Comparison of ENCODE assay signal across 14 cellular contexts in genomic region chr20:4081396-4081795, GRCh38.
DNase-seq lines count a peak whose midpoint lies in the region; TF ChIP-seq lines count a peak whose summit lies in the region.
"Had no signal": no experiment of that assay in that cellular context is flagged by ENCODE, and none has a peak within 500 bp of the region (broad histone marks: within the 10 kb centered on the region; RNA-seq: fewer than 3 reads in every experiment).

No MANE protein-coding gene starts in this region.

- H3K4me1 ChIP-seq in ACC112 (ENCODE audit: control insufficient read depth, insufficient read depth, low read length, unreplicated experiment) (peaks cover 52% of the 10 kb centered on the region), OCI-LY7 (ENCODE audit: insufficient read depth, low read length, poor library complexity, severe bottlenecking) (peaks cover 12% of the 10 kb centered on the region)
- H3K4me1 ChIP-seq in CD4-positive, alpha-beta memory T cell (ENCODE audit: insufficient read depth, low read length) = peaks cover 48% of the 10 kb centered on the region
- H3K4me1 ChIP-seq: prostate gland had no signal

- H3K27me3 Mint-ChIP-seq in CD4-positive, alpha-beta memory T cell = no peaks in the 10 kb centered on the region
- H3K27me3 Mint-ChIP-seq in activated CD4-positive, alpha-beta memory T cell treated with anti-CD3 and anti-CD28 coated beads, Interleukin-2, amount 10 ng/mL, durations not matched to agents 7 days and 5 days = peaks cover 2% of the 10 kb centered on the region

- H3K4me2 ChIP-seq in OCI-LY7 (ENCODE audit: low read length) = no peak overlapping the region

- H3K4me1 Mint-ChIP-seq in CD4-positive, alpha-beta memory T cell = peaks cover 29 to 55% (median 42%) of the 10 kb centered on the region in 4 donors
- peaks cover 55% of the 10 kb centered on the region for H3K4me1 Mint-ChIP-seq in activated CD4-positive, alpha-beta memory T cell treated with anti-CD3 and anti-CD28 coated beads, Interleukin-2, amount 10 ng/mL, durations not matched to agents 7 days and 5 days

- no peaks in the 10 kb centered on the region for H3K27me3 ChIP-seq in ACC112 (ENCODE audit: insufficient read depth, low read length)
- H3K27me3 ChIP-seq in CD4-positive, alpha-beta memory T cell (ENCODE audit: insufficient read depth, low read length) = no peaks in the 10 kb centered on the region
- H3K27me3 ChIP-seq: gastroesophageal sphincter had no signal

- H3K27ac Mint-ChIP-seq in CD4-positive, alpha-beta memory T cell = peak overlapping the region in 5 of 7 donors; percentile 53 to 90 (median 83)
- peak overlapping the region; percentile 88 for H3K27ac Mint-ChIP-seq in activated CD4-positive, alpha-beta memory T cell treated with anti-CD3 and anti-CD28 coated beads, Interleukin-2, amount 10 ng/mL, durations not matched to agents 7 days and 5 days
- H3K27ac Mint-ChIP-seq: B cell had no signal

- H3K4me3 Mint-ChIP-seq in CD4-positive, alpha-beta memory T cell = peak overlapping the region in 3 of 8 donors; percentile 11 to 33 (median 20)
- no peak overlapping the region for H3K4me3 Mint-ChIP-seq in activated CD4-positive, alpha-beta memory T cell treated with anti-CD3 and anti-CD28 coated beads, Interleukin-2, amount 10 ng/mL, durations not matched to agents 7 days and 5 days
- H3K4me3 Mint-ChIP-seq: activated naive CD4-positive, alpha-beta T cell treated with anti-CD3 and anti-CD28 coated beads for 36 hours; B cell had no signal

- POLR2A ChIA-PET in CD4-positive, alpha-beta memory T cell (lab: Charles Lee; ENCODE audit: partially characterized antibody) = interaction anchor here (1.0 to 3.7 kb wide), 3 partner anchors 42 to 55 kb away, joined by 3 to 29 read pairs (median 6); no protein-coding TSS in a partner anchor
- POLR2A ChIA-PET in activated CD4-positive, alpha-beta memory T cell treated with anti-CD3 and anti-CD28 coated beads, Interleukin-2, amount 10 ng/mL, durations not matched to agents 7 days and 5 days (lab: Charles Lee) = interaction anchor here (1.5 to 4.6 kb wide), 3 partner anchors 11 to 261 kb away, joined by 3 to 32 read pairs (median 4); partner anchors contain the start of gene AP5S1
- POLR2A ChIA-PET in OCI-LY7 (lab: Charles Lee) = interaction anchor here (0.6 to 0.7 kb wide), 2 partner anchors 62 to 102 kb away, joined by 5 to 6 read pairs; no protein-coding TSS in a partner anchor

- DNase-seq in CD4-positive, alpha-beta memory T cell = no peak
- DNase-seq in activated CD4-positive, alpha-beta memory T cell treated with anti-CD3 and anti-CD28 coated beads, Interleukin-2, amount 10 ng/mL, durations not matched to agents 7 days and 5 days = no peak
- DNase-seq in fibroblast of pulmonary artery (ENCODE audit: low read depth) (peak; percentile 93), OCI-LY7 (ENCODE audit: low spot score) (no peak), ecto neural progenitor cell (ENCODE audit: low spot score) (no peak)
- DNase-seq in stimulated activated CD4-positive, alpha-beta T cell treated with anti-CD3 and anti-CD28 coated beads, Interleukin-12 subunit alpha, Interleukin-12 subunit beta, amount 100 ng/mL, for 4 hours = no peak
- DNase-seq: activated naive CD4-positive, alpha-beta T cell treated with anti-CD3 and anti-CD28 coated beads for 36 hours; cerebellar nuclear complex; DMS153; SIG-M5 had no signal

- H2AFZ ChIP-seq in ACC112 (ENCODE audit: low read length, unreplicated experiment) = no peak overlapping the region
- H2AFZ ChIP-seq in OCI-LY7 (ENCODE audit: low read length) = no peak overlapping the region

- no peaks in the 10 kb centered on the region for H4K20me1 ChIP-seq in OCI-LY7 (ENCODE audit: insufficient read depth, low read length)

- H3K36me3 ChIP-seq in ACC112 (ENCODE audit: insufficient read depth, low read length) (no peaks in the 10 kb centered on the region), OCI-LY7 (ENCODE audit: insufficient read depth, low read length) (no peaks in the 10 kb centered on the region)
- no peaks in the 10 kb centered on the region for H3K36me3 ChIP-seq in CD4-positive, alpha-beta memory T cell (ENCODE audit: insufficient read depth, low read length)
- H3K36me3 ChIP-seq: gastroesophageal sphincter, prostate gland had no signal

- TF ChIP-seq CTCF in fibroblast of pulmonary artery (IDR thresholded peaks at IDR 0.05; ENCODE audit: low read length, missing control alignments) (no peak), OCI-LY7 (conservative IDR thresholded peaks at IDR 0.05; ENCODE audit: low read length) (no peak)

- H3K27ac ChIP-seq in ACC112 (ENCODE audit: low read depth, low read length) (peak overlapping the region; percentile 99), OCI-LY7 (ENCODE audit: low read depth, low read length, poor library complexity, severe bottlenecking) (no peak overlapping the region)
- no peak overlapping the region for H3K27ac ChIP-seq in CD4-positive, alpha-beta memory T cell (ENCODE audit: low read depth, low read length)
- H3K27ac ChIP-seq: prostate gland had no signal

- intact Hi-C loops in CD4-positive, alpha-beta memory T cell (cut with micrococcal nuclease) = loop anchor here (10.0 kb wide), 1 partner anchor 257 kb away; the partner anchor contains the start of gene AP5S1
- intact Hi-C loops in OCI-LY7 (cut with micrococcal nuclease; ENCODE audit: unreplicated experiment) = no loop called here

- peaks cover 0 to 10% (median 7%) of the 10 kb centered on the region in 8 donors for H3K9me3 Mint-ChIP-seq in CD4-positive, alpha-beta memory T cell
- peaks cover 7% of the 10 kb centered on the region for H3K9me3 Mint-ChIP-seq in activated CD4-positive, alpha-beta memory T cell treated with anti-CD3 and anti-CD28 coated beads, Interleukin-2, amount 10 ng/mL, durations not matched to agents 7 days and 5 days

- no peaks in the 10 kb centered on the region for H3K9me2 ChIP-seq in OCI-LY7 (ENCODE audit: insufficient read depth, low read length)

- H3K4me3 ChIP-seq in ACC112 (ENCODE audit: low read depth, low read length) (0 out of 2 replicates have a peak overlapping the region, but pooled peaks have one; percentile 28), fibroblast of pulmonary artery (replicated peaks; ENCODE audit: low read depth, low read length) (no peak overlapping the region), OCI-LY7 (ENCODE audit: low read depth, low read length, poor library complexity, severe bottlenecking) (no peak overlapping the region)
- H3K4me3 ChIP-seq in CD4-positive, alpha-beta memory T cell (ENCODE audit: low read length in 2 of 2) = no peak overlapping the region
- H3K4me3 ChIP-seq: gastroesophageal sphincter, prostate gland had no signal

- no TSS peak for BruUV-seq in OCI-LY7 (replicated peaks; lab: Mats Ljungman, UMichigan)

- H3K9me3 ChIP-seq in CD4-positive, alpha-beta memory T cell (ENCODE audit: control insufficient read depth in 1 of 2, low read length in 2 of 2) = no peaks in the 10 kb centered on the region
- no peaks in the 10 kb centered on the region for H3K9me3 ChIP-seq in OCI-LY7 (ENCODE audit: low read length)
- H3K9me3 ChIP-seq: gastroesophageal sphincter, prostate gland had no signal

- H3K36me3 Mint-ChIP-seq in CD4-positive, alpha-beta memory T cell = peaks cover 3 to 9% of the 10 kb centered on the region in 2 donors
- peaks cover 10% of the 10 kb centered on the region for H3K36me3 Mint-ChIP-seq in activated CD4-positive, alpha-beta memory T cell treated with anti-CD3 and anti-CD28 coated beads, Interleukin-2, amount 10 ng/mL, durations not matched to agents 7 days and 5 days (ENCODE audit: low read depth)

- CTCF ChIA-PET in CD4-positive, alpha-beta memory T cell (lab: Charles Lee; ENCODE audit: partially characterized antibody) = interaction anchor here (0.7 to 1.5 kb wide), 2 partner anchors 11 to 344 kb away, joined by 3 read pairs; no protein-coding TSS in a partner anchor
- CTCF ChIA-PET in activated CD4-positive, alpha-beta memory T cell treated with anti-CD3 and anti-CD28 coated beads, Interleukin-2, amount 10 ng/mL, durations not matched to agents 7 days and 5 days (lab: Charles Lee) = interaction anchor here (0.7 kb wide), 1 partner anchor 404 kb away, joined by 6 read pairs; no protein-coding TSS in a partner anchor
- CTCF ChIA-PET in OCI-LY7 (lab: Charles Lee; ENCODE audit: unreplicated experiment) = no interaction called here

- no peaks in the 10 kb centered on the region for H3K79me2 ChIP-seq in ACC112 (ENCODE audit: control insufficient read depth, insufficient read depth, low read length, unreplicated experiment)
- H3K79me2 ChIP-seq in OCI-LY7 (ENCODE audit: insufficient read depth, low read depth, low read length) = no peaks in the 10 kb centered on the region
